In genomic region chr1:164748253-164748899, GRCh38 we compare ENCODE assay signal across 10 cellular contexts.
DNase-seq lines count a peak whose midpoint lies in the region; ATAC-seq and TF ChIP-seq lines count a peak whose summit lies in the region.
"Had no signal": no experiment of that assay in that cellular context is flagged by ENCODE, and none has a peak within 500 bp of the region (broad histone marks: within the 10 kb centered on the region; RNA-seq: fewer than 3 reads in every experiment).

No MANE protein-coding gene starts in this region.

- WGBS in right cardiac atrium = 18% methylated on average over 10 of the region's 10 CpGs
- 79 to 86% methylated on average over 10 of the region's 10 CpGs for WGBS in sigmoid colon, 2 donors

- intact Hi-C loops in right cardiac atrium (cut with DNase I) = no loop called here
- intact Hi-C loops in sigmoid colon (cut with DNase I) = no loop called here

- peak; percentile 94 to 96 for ATAC-seq in right cardiac atrium

- TF ChIP-seq CTCF in sigmoid colon (IDR thresholded peaks at IDR 0.05) = no peak

- no peaks in the 10 kb centered on the region for H3K27me3 ChIP-seq in right cardiac atrium (ENCODE audit: control insufficient read depth, insufficient read depth)
- no peaks in the 10 kb centered on the region for H3K27me3 ChIP-seq in sigmoid colon
- H3K27me3 ChIP-seq: neutrophil had no signal

- H3K36me3 ChIP-seq in sigmoid colon = no peaks in the 10 kb centered on the region
- H3K36me3 ChIP-seq: neutrophil had no signal

- H3K4me1 ChIP-seq in right cardiac atrium (ENCODE audit: control insufficient read depth, insufficient read depth, low read length) = peaks cover 3% of the 10 kb centered on the region
- H3K4me1 ChIP-seq in sigmoid colon = peaks cover 0 to 77% (median 62%) of the 10 kb centered on the region in 4 donors

- H3K4me3 ChIP-seq in right cardiac atrium (ENCODE audit: low read length) (no peak overlapping the region), sigmoid colon (no peak overlapping the region)

- peak in 1 of 4 donors; percentile 69 for TF ChIP-seq EP300 in sigmoid colon (IDR thresholded peaks at IDR 0.05)

- peak; percentile 92 for DNase-seq in ELR (ENCODE audit: low read depth)
- peak; percentile 58 for DNase-seq in amniotic stem cell (lab: John Stamatoyannopoulos, UW)
- peak; percentile 61 to 72 (median 71) for DNase-seq in right cardiac atrium
- peak; percentile 78 for DNase-seq in sigmoid colon
- no peak for DNase-seq in MV-4-11 (lab: John Stamatoyannopoulos, UW)
- DNase-seq in DMS 273 treated with DMSO at 0.1 percent for 48 hours (lab: John Stamatoyannopoulos, UW) = no peak
- no peak for DNase-seq in activated T-cell treated with anti-CD3 and anti-CD28 coated beads, Interleukin-2, amount 50 U/mL, for 1 hour
- no peak for DNase-seq in stimulated activated CD8-positive, alpha-beta memory T cell treated with anti-CD3 and anti-CD28 coated beads, Interleukin-4, amount 100 ng/mL, for 48 hours

- H3K27ac ChIP-seq in right cardiac atrium (ENCODE audit: low read length) (peak overlapping the region; percentile 64), sigmoid colon (peak overlapping the region; percentile 58 to 88 (median 72))
- H3K27ac ChIP-seq: neutrophil, VCaP had no signal

- H3K9me3 ChIP-seq in right cardiac atrium (ENCODE audit: control insufficient read depth, low read length) (no peaks in the 10 kb centered on the region), sigmoid colon (no peaks in the 10 kb centered on the region)
- H3K9me3 ChIP-seq: neutrophil had no signal

- no peak for TF ChIP-seq POLR2A in sigmoid colon (IDR thresholded peaks at IDR 0.05)

Comparison
In these comparisons a context has a peak if more than half of its experiments do, and no peak if none do; other contexts are left out.
1. DNase-seq: peak in ELR (single experiment), amniotic stem cell (single experiment), right cardiac atrium (3 of 3) and sigmoid colon (single experiment); none in MV-4-11 (single experiment), DMS 273 treated with DMSO at 0.1 percent for 48 hours (single experiment), activated T-cell treated with anti-CD3 and anti-CD28 coated beads, Interleukin-2, amount 50 U/mL, for 1 hour (single experiment) and stimulated activated CD8-positive, alpha-beta memory T cell treated with anti-CD3 and anti-CD28 coated beads, Interleukin-4, amount 100 ng/mL, for 48 hours (single experiment).